8 cellular contexts compared by ENCODE assay signal in the genomic region with DNA sequence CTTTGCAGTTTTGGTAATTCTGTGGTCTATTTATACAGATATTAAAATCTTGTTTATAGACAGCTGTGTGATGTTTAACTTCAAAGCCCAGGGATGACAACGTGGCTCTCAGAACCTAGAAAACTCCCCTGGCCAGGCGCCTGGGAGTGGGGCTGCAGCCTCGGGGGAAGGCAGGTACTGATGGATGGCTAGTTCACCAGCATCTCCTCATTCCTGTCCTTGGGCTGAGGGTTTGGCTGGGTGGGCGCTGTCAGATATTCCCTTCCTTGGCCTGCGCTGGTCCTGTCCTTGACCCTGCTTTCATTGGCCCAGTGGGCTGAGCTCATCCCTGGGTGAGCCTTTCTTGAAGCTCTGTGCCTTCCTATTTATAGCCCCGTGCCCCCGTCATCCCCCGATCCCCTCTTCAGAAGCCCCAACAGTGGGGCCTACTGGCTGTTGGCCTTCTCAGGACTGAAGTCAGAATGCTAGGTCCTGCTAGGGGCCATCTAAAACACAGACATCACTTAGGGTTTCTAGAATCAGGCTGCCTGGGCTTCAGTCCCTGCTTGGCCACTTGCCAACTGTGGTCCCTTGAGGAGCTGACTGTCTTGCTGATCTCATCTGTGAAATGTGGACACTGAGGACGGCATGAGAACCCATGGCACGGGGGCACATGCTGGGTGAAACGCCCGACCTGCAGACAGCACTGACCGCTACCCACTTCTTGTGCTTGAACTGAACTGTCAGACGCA. TPM values are rescaled to one million over a fixed set of nuclear protein-coding genes. Genes with fewer than 3 reads are reported as not detected.
DNase-seq lines count a peak whose midpoint lies in the region; ATAC-seq, FAIRE-seq and TF ChIP-seq lines count a peak whose summit lies in the region.
"Had no signal": no experiment of that assay in that cellular context is flagged by ENCODE, and none has a peak within 500 bp of the region (broad histone marks: within the 10 kb centered on the region; RNA-seq: fewer than 3 reads in every experiment).

No MANE protein-coding gene starts in this region.

- TF ChIP-seq EP300 in GM12878 (IDR thresholded peaks at IDR 0.05; ENCODE audit: borderline replicate concordance in 1 of 2, control insufficient read depth in 1 of 2, low read depth in 2 of 2, low read length in 2 of 2): no peak

- POLR2A ChIA-PET in GM12878 (lab: Charles Lee): interaction anchor here (0.6 to 0.7 kb wide), 2 partner anchors 127 to 1388 kb away, joined by 3 to 4 read pairs; no protein-coding TSS in a partner anchor

- no peak overlapping the region for H3K4me2 ChIP-seq in GM12878 (ENCODE audit: control insufficient read depth, insufficient read depth)

- 92% methylated on average over 14 of the region's 14 CpGs for WGBS in GM12878 (ENCODE audit: insufficient coverage, insufficient replicate concordance, low lambda C conversion rate, missing lambda C conversion rate)
- WGBS in testis, 2 donors: 45 to 62% methylated on average over 10 to 14 of the region's 14 CpGs

- ATAC-seq in GM12878 (no peak; the same call in 2 of the 3 replicates), lower lobe of right lung (no peak)

- no peaks in the 10 kb centered on the region for H4K20me1 ChIP-seq in GM12878 (ENCODE audit: control insufficient read depth, insufficient read depth)

- RAD21 ChIA-PET in GM12878 (lab: Charles Lee; ENCODE audit: unreplicated experiment): interaction anchor here (0.6 to 1.2 kb wide), 3 partner anchors 8 to 21 kb away, joined by 3 to 6 read pairs (median 3); partner anchors contain the start of gene SH3GLB2

- peak; percentile 31; the same call in 1 of the 2 replicates for TF ChIP-seq CTCF in LNCAP (IDR thresholded peaks at IDR 0.05)
- TF ChIP-seq CTCF in GM12878 (IDR thresholded peaks at IDR 0.05 in 2 of 3, conservative IDR thresholded peaks at IDR 0.05 in 1 of 3; ENCODE audit: control insufficient read depth in 2 of 3, extremely low read depth in 1 of 3, insufficient read depth in 1 of 3, low read depth in 3 of 3, low read length in 3 of 3): no peak
- TF ChIP-seq CTCF in lower lobe of right lung (IDR thresholded peaks at IDR 0.05): no peak
- TF ChIP-seq CTCF in testis (IDR thresholded peaks at IDR 0.05): peak in 1 of 3 experiments; percentile 5

- H3K4me1 ChIP-seq in GM12878 (ENCODE audit: control insufficient read depth, insufficient read depth, low read length) (no peaks in the 10 kb centered on the region), lower lobe of right lung (peaks cover 8% of the 10 kb centered on the region), testis (peaks cover 32% of the 10 kb centered on the region), HAP-1 (no peaks in the 10 kb centered on the region)

- H3K27me3 ChIP-seq in GM12878 (replicated peaks in 1 of 2; ENCODE audit: control insufficient read depth in 2 of 2, insufficient read depth in 2 of 2, low read length in 1 of 2) (no peaks in the 10 kb centered on the region), lower lobe of right lung (ENCODE audit: low read depth) (no peaks in the 10 kb centered on the region), testis (no peaks in the 10 kb centered on the region), HAP-1 (ENCODE audit: low read depth) (no peaks in the 10 kb centered on the region)
- H3K27me3 ChIP-seq: SJCRH30 had no signal

- H3K36me3 ChIP-seq in GM12878 (ENCODE audit: control insufficient read depth in 2 of 2, insufficient read depth in 2 of 2, low read length in 1 of 2): peaks cover 25 to 36% of the 10 kb centered on the region in 2 experiments
- peaks cover 95% of the 10 kb centered on the region for H3K36me3 ChIP-seq in lower lobe of right lung
- H3K36me3 ChIP-seq in testis (ENCODE audit: low read depth, missing control alignments): no peaks in the 10 kb centered on the region
- H3K36me3 ChIP-seq in HAP-1 (replicated peaks): peaks cover 55% of the 10 kb centered on the region

- H3K4me3 ChIP-seq in GM12878 (no peak overlapping the region), lower lobe of right lung (no peak overlapping the region), testis (no peak overlapping the region), HAP-1 (no peak overlapping the region)
- H3K4me3 ChIP-seq: SJCRH30 had no signal

- SMC1A ChIA-PET in GM12878 (lab: Charles Lee; ENCODE audit: uncharacterized antibody, unreplicated experiment): no interaction called here

- no TSS peak for BruUV-seq in GM12878 (replicated peaks; lab: Mats Ljungman, UMichigan)

- no peak for TF ChIP-seq RAD21 in GM12878 (IDR thresholded peaks at IDR 0.05; ENCODE audit: insufficient read depth, low read depth, low read length)

- intact Hi-C loops in GM12878 (cut with micrococcal nuclease; ENCODE audit: unreplicated experiment): no loop called here
- intact Hi-C loops in lower lobe of right lung (cut with DNase I): no loop called here
- intact Hi-C loops in testis (cut with DNase I; ENCODE audit: low total_unique reads): no loop called here

- H3K79me2 ChIP-seq in GM12878 (ENCODE audit: control insufficient read depth, insufficient read depth, low read length): no peaks in the 10 kb centered on the region

- H2AFZ ChIP-seq in GM12878 (ENCODE audit: control insufficient read depth, low read depth, low read length): no peak overlapping the region

- DNase-seq in GM12878 (ENCODE audit: low read depth, low spot score) (no peak), lower lobe of right lung (peak; percentile 24), testis (peak; percentile 37), HAP-1 (ENCODE audit: low spot score in 2 of 2) (no peak), cortex of kidney (lab: John Stamatoyannopoulos, UW) (no peak), NCI-H1417 treated with DMSO at 0.1 percent for 48 hours (lab: John Stamatoyannopoulos, UW) (no peak)

- H3K9ac ChIP-seq in GM12878 (ENCODE audit: control insufficient read depth, insufficient read depth, low read length): no peak overlapping the region

- H3K27ac ChIP-seq in GM12878 (ENCODE audit: control insufficient read depth, insufficient read depth): no peak overlapping the region
- no peak overlapping the region for H3K27ac ChIP-seq in lower lobe of right lung
- peak overlapping the region; percentile 45 to 82 for H3K27ac ChIP-seq in testis
- H3K27ac ChIP-seq: SJCRH30 had no signal

- no peak for FAIRE-seq in GM12878 (lab: Jason Lieb, UNC)

- H3K9me3 ChIP-seq in GM12878 (replicated peaks; ENCODE audit: control insufficient read depth, insufficient read depth, low read length) (no peaks in the 10 kb centered on the region), lower lobe of right lung (no peaks in the 10 kb centered on the region), testis (no peaks in the 10 kb centered on the region), HAP-1 (no peaks in the 10 kb centered on the region)
- H3K9me3 ChIP-seq: SJCRH30 had no signal

- CTCF ChIA-PET in GM12878 (lab: Yijun Ruan, JAX): interaction anchor here (0.9 to 2.0 kb wide), 5 partner anchors 11 to 160 kb away, joined by 3 to 5 read pairs (median 3); no protein-coding TSS in a partner anchor

- 0 out of 2 replicates have a peak, but pooled peaks have one; percentile 28 for TF ChIP-seq POLR2A in GM12878 (IDR thresholded peaks at IDR 0.05; ENCODE audit: low read depth, low read length)
- no peak for TF ChIP-seq POLR2A in testis (IDR thresholded peaks at IDR 0.05)

- in situ Hi-C loops in GM12878 (cut with MboI) (no loop called here), HAP-1 (cut with MboI; ENCODE audit: low sequenced_read_pairs) (no loop called here)

RNA-seq across cellular contexts. Expression of gene SH3GLB2, which starts 20.9 kb away (rescaled TPM):
- total RNA-seq in GM12878 (2013; cell fraction: nucleolus; rRNA removed): 51.4 and 58.4 TPM in 2 replicates
- total RNA-seq in GM12878 (2014; rRNA removed) (38.4 and 40.2 TPM in 2 replicates), GM12878 (2014; rRNA removed; fragmentation: Illumina TruSeq; extraction: Trizol) (19.0 and 20.3 TPM in 2 replicates), GM12878 (2021) (57.8 and 59.9 TPM in 2 replicates), lower lobe of right lung (94.7 TPM), testis (10 to 100 TPM; 88.8 to 92.2 TPM)
- polyA plus RNA-seq in GM12878 (2011; ENCODE audit: low read depth): 7.0 TPM
- polyA plus RNA-seq in GM12878 (2011; rRNA removed) (17.4 and 34.8 TPM in 2 replicates), GM12878 (2014; fragmentation: Illumina TruSeq; extraction: Trizol) (7.0 and 31.5 TPM in 2 replicates), GM12878 (2014; fragmentation: Nextera tagmentation; extraction: Ambion mirVana) (1 to 10 TPM in 1 of 2 experiments, under 1 TPM in 1; 0.21 to 1.2 TPM), GM12878 (2014; rRNA removed) (58.7 and 61.3 TPM in 2 replicates), GM12878 (2016; fragmentation: Nextera tagmentation; extraction: Ambion mirVana) (10 to 100 TPM in 1 of 2 experiments, 1 to 10 TPM in 1; 5.5 to 30.1 TPM), testis (ENCODE audit: insufficient read depth, low read depth, low replicate concordance) (62.3 TPM)
- 43.0 and 61.6 TPM in 2 replicates for polyA plus RNA-seq in GM12878 (2011; cell fraction: cytosol; rRNA removed)
- polyA plus RNA-seq in GM12878 (2011; cell fraction: nucleus; rRNA removed): 314 and 330 TPM in 2 replicates
- 30.4 and 35.1 TPM in 2 replicates for polyA plus RNA-seq in GM12878 (2012)
- 16.0 and 28.9 TPM in 2 replicates for polyA minus RNA-seq in GM12878 (2011; rRNA and poly(A)+ RNA removed)
- polyA minus RNA-seq in GM12878 (2011; cell fraction: cytosol; rRNA and poly(A)+ RNA removed): 10.8 and 18.7 TPM in 2 replicates
- polyA minus RNA-seq in GM12878 (2011; cell fraction: nucleus; rRNA and poly(A)+ RNA removed): 17.4 and 24.1 TPM in 2 replicates

RNA-seq across cellular contexts. Expression of gene MIGA2, which starts 29.2 kb away (rescaled TPM):
- 75.6 and 86.7 TPM in 2 replicates for total RNA-seq in GM12878 (2013; cell fraction: nucleolus; rRNA removed)
- total RNA-seq in GM12878 (2014; rRNA removed) (15.5 and 15.8 TPM in 2 replicates), GM12878 (2014; rRNA removed; fragmentation: Illumina TruSeq; extraction: Trizol) (7.9 and 8.1 TPM in 2 replicates), GM12878 (2021) (27.8 and 31.0 TPM in 2 replicates), lower lobe of right lung (21.2 TPM), testis (10 to 100 TPM; 42.0 to 42.7 TPM)
- 7.5 TPM for polyA plus RNA-seq in GM12878 (2011; ENCODE audit: low read depth)
- polyA plus RNA-seq in GM12878 (2011; rRNA removed) (6.2 and 9.5 TPM in 2 replicates), GM12878 (2014; fragmentation: Illumina TruSeq; extraction: Trizol) (1.5 and 6.7 TPM in 2 replicates), GM12878 (2014; fragmentation: Nextera tagmentation; extraction: Ambion mirVana) (under 1 TPM; 0.14 to 0.77 TPM), GM12878 (2014; rRNA removed) (27.3 and 28.0 TPM in 2 replicates), GM12878 (2016; fragmentation: Nextera tagmentation; extraction: Ambion mirVana) (10 to 100 TPM; 18.2 to 21.0 TPM), testis (ENCODE audit: insufficient read depth, low read depth, low replicate concordance) (22.9 TPM)
- polyA plus RNA-seq in GM12878 (2011; cell fraction: cytosol; rRNA removed): 12.4 and 21.6 TPM in 2 replicates
- 187 and 207 TPM in 2 replicates for polyA plus RNA-seq in GM12878 (2011; cell fraction: nucleus; rRNA removed)
- 14.0 and 17.2 TPM in 2 replicates for polyA plus RNA-seq in GM12878 (2012)
- 8.4 and 17.2 TPM in 2 replicates for polyA minus RNA-seq in GM12878 (2011; rRNA and poly(A)+ RNA removed)
- polyA minus RNA-seq in GM12878 (2011; cell fraction: cytosol; rRNA and poly(A)+ RNA removed): 4.9 and 7.5 TPM in 2 replicates
- polyA minus RNA-seq in GM12878 (2011; cell fraction: nucleus; rRNA and poly(A)+ RNA removed): 20.2 and 27.9 TPM in 2 replicates

RNA-seq across cellular contexts. Expression of gene NUP188, which starts 59.7 kb away (rescaled TPM):
- 285 and 303 TPM in 2 replicates for total RNA-seq in GM12878 (2013; cell fraction: nucleolus; rRNA removed)
- total RNA-seq in GM12878 (2014; rRNA removed): 43.9 and 48.1 TPM in 2 replicates
- 32.4 and 34.0 TPM in 2 replicates for total RNA-seq in GM12878 (2014; rRNA removed; fragmentation: Illumina TruSeq; extraction: Trizol)
- 61.3 and 71.5 TPM in 2 replicates for total RNA-seq in GM12878 (2021)
- polyA plus RNA-seq in GM12878 (2011; ENCODE audit: low read depth): 32.2 TPM
- 32.1 and 52.3 TPM in 2 replicates for polyA plus RNA-seq in GM12878 (2011; rRNA removed)
- polyA plus RNA-seq in GM12878 (2011; cell fraction: cytosol; rRNA removed): 81.9 and 97.9 TPM in 2 replicates
- 179 and 219 TPM in 2 replicates for polyA plus RNA-seq in GM12878 (2011; cell fraction: nucleus; rRNA removed)
- polyA plus RNA-seq in GM12878 (2012): 32.0 and 35.5 TPM in 2 replicates
- polyA plus RNA-seq in GM12878 (2014; fragmentation: Illumina TruSeq; extraction: Trizol): 41.0 and 47.3 TPM in 2 replicates
- polyA plus RNA-seq in GM12878 (2014; fragmentation: Nextera tagmentation; extraction: Ambion mirVana): 1 to 10 TPM; 1.4 to 3.5 TPM
- polyA plus RNA-seq in GM12878 (2014; rRNA removed): 49.6 and 51.2 TPM in 2 replicates
- polyA plus RNA-seq in GM12878 (2016; fragmentation: Nextera tagmentation; extraction: Ambion mirVana): 10 to 100 TPM; 72.9 to 73.7 TPM
- 156 and 211 TPM in 2 replicates for polyA minus RNA-seq in GM12878 (2011; rRNA and poly(A)+ RNA removed)
- polyA minus RNA-seq in GM12878 (2011; cell fraction: cytosol; rRNA and poly(A)+ RNA removed): 73.6 and 85.4 TPM in 2 replicates
- 78.3 and 126 TPM in 2 replicates for polyA minus RNA-seq in GM12878 (2011; cell fraction: nucleus; rRNA and poly(A)+ RNA removed)
- total RNA-seq in lower lobe of right lung: 42.4 TPM
- total RNA-seq in testis: 100 to 1,000 TPM; 165 to 184 TPM
- 241 TPM for polyA plus RNA-seq in testis (ENCODE audit: insufficient read depth, low read depth, low replicate concordance)

RNA-seq across cellular contexts. Expression of gene DOLK, which starts 59.8 kb away (rescaled TPM):
- total RNA-seq in GM12878 (2013; cell fraction: nucleolus; rRNA removed): 11.4 and 11.8 TPM in 2 replicates
- total RNA-seq in GM12878 (2014; rRNA removed) (15.7 and 16.9 TPM in 2 replicates), GM12878 (2014; rRNA removed; fragmentation: Illumina TruSeq; extraction: Trizol) (6.8 and 7.1 TPM in 2 replicates), GM12878 (2021) (9.3 and 10.9 TPM in 2 replicates), lower lobe of right lung (14.4 TPM), testis (10 to 100 TPM; 26.4 to 29.4 TPM)
- 2.8 TPM for polyA plus RNA-seq in GM12878 (2011; ENCODE audit: low read depth)
- polyA plus RNA-seq in GM12878 (2011; rRNA removed) (3.5 and 6.4 TPM in 2 replicates), GM12878 (2014; fragmentation: Illumina TruSeq; extraction: Trizol) (8.4 and 9.0 TPM in 2 replicates), GM12878 (2014; fragmentation: Nextera tagmentation; extraction: Ambion mirVana) (1 to 10 TPM; 1.9 to 3.2 TPM), GM12878 (2014; rRNA removed) (9.3 and 10.4 TPM in 2 replicates), GM12878 (2016; fragmentation: Nextera tagmentation; extraction: Ambion mirVana) (10 to 100 TPM; 17.8 to 18.2 TPM), testis (ENCODE audit: insufficient read depth, low read depth, low replicate concordance) (36.9 TPM)
- polyA plus RNA-seq in GM12878 (2011; cell fraction: cytosol; rRNA removed): 9.1 and 11.6 TPM in 2 replicates
- polyA plus RNA-seq in GM12878 (2011; cell fraction: nucleus; rRNA removed): 6.9 and 7.5 TPM in 2 replicates
- polyA plus RNA-seq in GM12878 (2012): 5.0 and 7.2 TPM in 2 replicates
- polyA minus RNA-seq in GM12878 (2011; rRNA and poly(A)+ RNA removed): 23.9 and 26.4 TPM in 2 replicates
- polyA minus RNA-seq in GM12878 (2011; cell fraction: cytosol; rRNA and poly(A)+ RNA removed): 4.1 and 7.1 TPM in 2 replicates
- 20.3 and 30.5 TPM in 2 replicates for polyA minus RNA-seq in GM12878 (2011; cell fraction: nucleus; rRNA and poly(A)+ RNA removed)

Comparison
In these comparisons a context has a peak if more than half of its experiments do, and no peak if none do; other contexts are left out.
1. DNase-seq: peak in lower lobe of right lung (single experiment) and testis (single experiment); none in GM12878 (single experiment), HAP-1 (0 of 2), cortex of kidney (single experiment) and NCI-H1417 treated with DMSO at 0.1 percent for 48 hours (single experiment).
2. H3K27ac ChIP-seq: peak in testis (2 of 2); none in GM12878 (single experiment) and lower lobe of right lung (single experiment).